Comparison of ENCODE assay signal across 8 cellular contexts in genomic region chr2:180937480-180937879, GRCh38. TPM values are rescaled to one million over a fixed set of nuclear protein-coding genes. Genes with fewer than 3 reads are reported as not detected.
A peak's percentile ranks its signal among the peaks of the same experiment; 100 is the strongest.
DNase-seq lines count a peak whose midpoint lies in the region; ATAC-seq and TF ChIP-seq lines count a peak whose summit lies in the region.
"Not testable (repeated sequence)": the region's sequence is repeated elsewhere in the genome, so short reads cannot be mapped to it uniquely, and the experiment has no call there.

No MANE protein-coding gene starts in this region.

- TF ChIP-seq CTCF in GM12864 (IDR thresholded peaks at IDR 0.05; ENCODE audit: low read depth, low read length, missing control alignments), result not testable (repeated sequence)

- POLR2A ChIA-PET in T-cell (lab: Charles Lee), result not testable (repeated sequence)

- CTCF ChIA-PET in T-cell (lab: Charles Lee), result interaction anchor here in 1 of 2 donors (1.2 kb wide), 1 partner anchor 43 kb away, joined by 3 read pairs; the partner anchor contains the start of gene UBE2E3

- H3K4me1 Mint-ChIP-seq in T-cell, result peaks cover 8 to 14% (median 10%) of the 10 kb centered on the region in 3 donors

- H3K36me3 Mint-ChIP-seq in T-cell, result not testable (repeated sequence)

- DNase-seq in GM12864 (ENCODE audit: low read depth) (peak; percentile 19), T-cell (peak in 19 of 34 experiments; percentile 0 to 18 (median 4))
- DNase-seq in activated naive CD4-positive, alpha-beta T cell treated with Interleukin-2 at 50 U/mL for 16 hours, result peak; percentile 12
- peak; percentile 6 for DNase-seq in stimulated activated CD4-positive, alpha-beta T cell treated with anti-CD3 and anti-CD28 coated beads, Interleukin-1b, Interleukin-23, amount 100 ng/mL, for 48 hours

- peak overlapping the region in 2 of 3 donors; percentile 7 to 51 for H3K4me3 Mint-ChIP-seq in T-cell

- not testable (repeated sequence) for H3K9me3 Mint-ChIP-seq in T-cell

- H3K27me3 Mint-ChIP-seq in T-cell, result peaks cover 9 to 23% of the 10 kb centered on the region in 2 donors

- H3K4me3 ChIP-seq in GM12864 (ENCODE audit: low read depth, low read length), result not testable (repeated sequence)

- H3K27ac Mint-ChIP-seq in T-cell, result peak overlapping the region in 1 of 2 donors; percentile 76

- ATAC-seq in GM19324 (IDR thresholded peaks at IDR 0.05; ENCODE audit: low FRiP score, unreplicated experiment), result peak; percentile 66
- ATAC-seq in GM21723 (IDR thresholded peaks at IDR 0.05; ENCODE audit: unreplicated experiment), result peak; percentile 86
- peak; percentile 87 for ATAC-seq in HG03045 (IDR thresholded peaks at IDR 0.05; ENCODE audit: unreplicated experiment)
- peak; percentile 88 for ATAC-seq in HG03558 (IDR thresholded peaks at IDR 0.05; ENCODE audit: extremely low read depth, unreplicated experiment)
- ATAC-seq in T-cell (replicated peaks in 1 of 4), result peak in 2 of 4 experiments; percentile 71 to 84

RNA-seq across cellular contexts. Expression of gene UBE2E3, which starts 42.9 kb away (rescaled TPM):
- total RNA-seq in T-cell, result 10 to 100 TPM; 21.2 to 25.2 (median 21.3) TPM
